Comparison of ENCODE assay signal across 2 cellular contexts in genomic region chr1:233022246-233022645, GRCh38.
TF ChIP-seq lines count a peak whose summit lies in the region.

No MANE protein-coding gene starts in this region.

TF ChIP-seq in IMR-90, 13 proteins besides CTCF, POLR2A, EP300 and RAD21 (continued from another document):
- TF ChIP-seq, protein P1, sequence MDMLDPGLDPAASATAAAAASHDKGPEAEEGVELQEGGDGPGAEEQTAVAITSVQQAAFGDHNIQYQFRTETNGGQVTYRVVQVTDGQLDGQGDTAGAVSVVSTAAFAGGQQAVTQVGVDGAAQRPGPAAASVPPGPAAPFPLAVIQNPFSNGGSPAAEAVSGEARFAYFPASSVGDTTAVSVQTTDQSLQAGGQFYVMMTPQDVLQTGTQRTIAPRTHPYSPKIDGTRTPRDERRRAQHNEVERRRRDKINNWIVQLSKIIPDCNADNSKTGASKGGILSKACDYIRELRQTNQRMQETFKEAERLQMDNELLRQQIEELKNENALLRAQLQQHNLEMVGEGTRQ (IDR thresholded peaks at IDR 0.05; ENCODE audit: low read depth, low read length): no peak
- TF ChIP-seq CHD1 (IDR thresholded peaks at IDR 0.05; ENCODE audit: low read depth, low read length): no peak
- no peak for TF ChIP-seq BHLHE40 (IDR thresholded peaks at IDR 0.05; ENCODE audit: low read depth, low read length)
- TF ChIP-seq SMC3 (IDR thresholded peaks at IDR 0.05; ENCODE audit: low read depth, low read length): no peak

TF ChIP-seq in WTC11, 78 proteins besides CTCF, POLR2A, EP300 and RAD21 (continued from another document):
- TF ChIP-seq, protein P2, sequence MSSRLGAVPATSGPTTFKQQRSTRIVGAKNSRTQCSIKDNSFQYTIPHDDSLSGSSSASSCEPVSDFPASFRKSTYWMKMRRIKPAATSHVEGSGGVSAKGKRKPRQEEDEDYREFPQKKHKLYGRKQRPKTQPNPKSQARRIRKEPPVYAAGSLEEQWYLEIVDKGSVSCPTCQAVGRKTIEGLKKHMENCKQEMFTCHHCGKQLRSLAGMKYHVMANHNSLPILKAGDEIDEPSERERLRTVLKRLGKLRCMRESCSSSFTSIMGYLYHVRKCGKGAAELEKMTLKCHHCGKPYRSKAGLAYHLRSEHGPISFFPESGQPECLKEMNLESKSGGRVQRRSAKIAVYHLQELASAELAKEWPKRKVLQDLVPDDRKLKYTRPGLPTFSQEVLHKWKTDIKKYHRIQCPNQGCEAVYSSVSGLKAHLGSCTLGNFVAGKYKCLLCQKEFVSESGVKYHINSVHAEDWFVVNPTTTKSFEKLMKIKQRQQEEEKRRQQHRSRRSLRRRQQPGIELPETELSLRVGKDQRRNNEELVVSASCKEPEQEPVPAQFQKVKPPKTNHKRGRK (CRISPR knock-in tag; IDR thresholded peaks at IDR 0.05; ENCODE audit: borderline replicate concordance): no peak
- TF ChIP-seq SP1 (CRISPR knock-in tag; conservative IDR thresholded peaks at IDR 0.05) (no peak), GRHL2 (CRISPR knock-in tag; IDR thresholded peaks at IDR 0.05; ENCODE audit: insufficient replicate concordance, severe bottlenecking) (no peak), ZNF416 (CRISPR knock-in tag; IDR thresholded peaks at IDR 0.05) (no peak), ATF2 (CRISPR knock-in tag; IDR thresholded peaks at IDR 0.05; ENCODE audit: borderline replicate concordance, low read depth) (no peak), EMX1 (CRISPR knock-in tag; IDR thresholded peaks at IDR 0.05) (no peak), MAX (CRISPR knock-in tag; IDR thresholded peaks at IDR 0.05) (no peak), GABPB1 (CRISPR knock-in tag; IDR thresholded peaks at IDR 0.05) (no peak), MXD4 (CRISPR knock-in tag; IDR thresholded peaks at IDR 0.05; ENCODE audit: borderline replicate concordance) (no peak), HMGA2 (CRISPR knock-in tag; IDR thresholded peaks at IDR 0.05) (no peak)
- TF ChIP-seq, protein P3, sequence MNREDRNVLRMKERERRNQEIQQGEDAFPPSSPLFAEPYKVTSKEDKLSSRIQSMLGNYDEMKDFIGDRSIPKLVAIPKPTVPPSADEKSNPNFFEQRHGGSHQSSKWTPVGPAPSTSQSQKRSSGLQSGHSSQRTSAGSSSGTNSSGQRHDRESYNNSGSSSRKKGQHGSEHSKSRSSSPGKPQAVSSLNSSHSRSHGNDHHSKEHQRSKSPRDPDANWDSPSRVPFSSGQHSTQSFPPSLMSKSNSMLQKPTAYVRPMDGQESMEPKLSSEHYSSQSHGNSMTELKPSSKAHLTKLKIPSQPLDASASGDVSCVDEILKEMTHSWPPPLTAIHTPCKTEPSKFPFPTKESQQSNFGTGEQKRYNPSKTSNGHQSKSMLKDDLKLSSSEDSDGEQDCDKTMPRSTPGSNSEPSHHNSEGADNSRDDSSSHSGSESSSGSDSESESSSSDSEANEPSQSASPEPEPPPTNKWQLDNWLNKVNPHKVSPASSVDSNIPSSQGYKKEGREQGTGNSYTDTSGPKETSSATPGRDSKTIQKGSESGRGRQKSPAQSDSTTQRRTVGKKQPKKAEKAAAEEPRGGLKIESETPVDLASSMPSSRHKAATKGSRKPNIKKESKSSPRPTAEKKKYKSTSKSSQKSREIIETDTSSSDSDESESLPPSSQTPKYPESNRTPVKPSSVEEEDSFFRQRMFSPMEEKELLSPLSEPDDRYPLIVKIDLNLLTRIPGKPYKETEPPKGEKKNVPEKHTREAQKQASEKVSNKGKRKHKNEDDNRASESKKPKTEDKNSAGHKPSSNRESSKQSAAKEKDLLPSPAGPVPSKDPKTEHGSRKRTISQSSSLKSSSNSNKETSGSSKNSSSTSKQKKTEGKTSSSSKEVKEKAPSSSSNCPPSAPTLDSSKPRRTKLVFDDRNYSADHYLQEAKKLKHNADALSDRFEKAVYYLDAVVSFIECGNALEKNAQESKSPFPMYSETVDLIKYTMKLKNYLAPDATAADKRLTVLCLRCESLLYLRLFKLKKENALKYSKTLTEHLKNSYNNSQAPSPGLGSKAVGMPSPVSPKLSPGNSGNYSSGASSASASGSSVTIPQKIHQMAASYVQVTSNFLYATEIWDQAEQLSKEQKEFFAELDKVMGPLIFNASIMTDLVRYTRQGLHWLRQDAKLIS (CRISPR knock-in tag; IDR thresholded peaks at IDR 0.05; ENCODE audit: borderline replicate concordance): no peak
- TF ChIP-seq, protein P4, sequence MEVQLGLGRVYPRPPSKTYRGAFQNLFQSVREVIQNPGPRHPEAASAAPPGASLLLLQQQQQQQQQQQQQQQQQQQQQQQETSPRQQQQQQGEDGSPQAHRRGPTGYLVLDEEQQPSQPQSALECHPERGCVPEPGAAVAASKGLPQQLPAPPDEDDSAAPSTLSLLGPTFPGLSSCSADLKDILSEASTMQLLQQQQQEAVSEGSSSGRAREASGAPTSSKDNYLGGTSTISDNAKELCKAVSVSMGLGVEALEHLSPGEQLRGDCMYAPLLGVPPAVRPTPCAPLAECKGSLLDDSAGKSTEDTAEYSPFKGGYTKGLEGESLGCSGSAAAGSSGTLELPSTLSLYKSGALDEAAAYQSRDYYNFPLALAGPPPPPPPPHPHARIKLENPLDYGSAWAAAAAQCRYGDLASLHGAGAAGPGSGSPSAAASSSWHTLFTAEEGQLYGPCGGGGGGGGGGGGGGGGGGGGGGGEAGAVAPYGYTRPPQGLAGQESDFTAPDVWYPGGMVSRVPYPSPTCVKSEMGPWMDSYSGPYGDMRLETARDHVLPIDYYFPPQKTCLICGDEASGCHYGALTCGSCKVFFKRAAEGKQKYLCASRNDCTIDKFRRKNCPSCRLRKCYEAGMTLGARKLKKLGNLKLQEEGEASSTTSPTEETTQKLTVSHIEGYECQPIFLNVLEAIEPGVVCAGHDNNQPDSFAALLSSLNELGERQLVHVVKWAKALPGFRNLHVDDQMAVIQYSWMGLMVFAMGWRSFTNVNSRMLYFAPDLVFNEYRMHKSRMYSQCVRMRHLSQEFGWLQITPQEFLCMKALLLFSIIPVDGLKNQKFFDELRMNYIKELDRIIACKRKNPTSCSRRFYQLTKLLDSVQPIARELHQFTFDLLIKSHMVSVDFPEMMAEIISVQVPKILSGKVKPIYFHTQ (CRISPR knock-in tag; IDR thresholded peaks at IDR 0.05): no peak
